Comparison of ENCODE assay signal across 12 cellular contexts in the genomic region with DNA sequence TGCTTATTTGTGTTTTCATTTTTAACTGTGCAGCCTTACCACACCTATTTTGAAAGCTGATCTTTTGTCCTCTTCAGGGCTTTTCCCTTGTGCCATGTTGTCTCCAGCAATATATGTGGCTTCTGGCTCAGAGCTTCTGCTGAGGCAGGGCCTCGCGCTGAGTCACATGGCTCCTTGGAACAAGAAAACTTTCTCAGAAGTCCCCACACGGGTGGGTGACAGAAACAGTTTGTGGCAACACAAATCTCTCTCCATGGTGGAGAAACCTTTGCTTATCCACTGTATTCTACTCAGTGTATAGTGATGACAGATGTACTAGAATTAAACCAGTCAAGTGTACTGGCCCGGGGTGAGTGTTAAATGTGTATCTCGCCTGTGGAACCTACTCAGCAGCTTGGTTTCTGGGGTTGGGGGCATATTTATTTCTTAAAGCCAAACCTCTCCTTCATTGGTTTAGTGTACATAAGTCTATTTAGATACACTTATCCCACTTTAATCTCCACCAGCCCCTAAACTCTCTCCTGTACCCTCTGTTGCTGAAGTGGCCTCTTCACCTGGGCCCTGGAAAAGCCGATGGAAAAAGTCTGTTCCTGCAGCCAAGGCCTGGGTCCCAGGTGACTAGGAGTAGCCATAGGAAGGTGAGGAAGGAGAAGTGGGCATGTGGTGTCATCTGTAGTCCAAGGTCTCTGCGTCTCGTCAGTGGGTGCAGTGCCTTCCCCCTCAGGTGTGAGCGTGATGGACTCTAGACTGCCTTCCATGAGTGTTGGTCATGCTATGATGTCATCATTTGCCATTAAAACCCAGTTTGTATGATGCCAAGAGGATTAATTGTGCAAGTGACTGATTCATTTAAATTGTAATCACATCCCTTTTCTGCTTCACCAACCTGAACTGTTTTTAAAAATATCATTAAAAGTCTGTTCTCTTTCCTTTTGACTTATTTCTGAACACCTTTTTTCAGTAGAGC. TPM values are rescaled to one million over a fixed set of nuclear protein-coding genes. Genes with fewer than 3 reads are reported as not detected.
DNase-seq lines count a peak whose midpoint lies in the region; ATAC-seq and TF ChIP-seq lines count a peak whose summit lies in the region.
"Had no signal": no experiment of that assay in that cellular context is flagged by ENCODE, and none has a peak within 500 bp of the region (broad histone marks: within the 10 kb centered on the region; RNA-seq: fewer than 3 reads in every experiment).

No MANE protein-coding gene starts in this region.

- H3K36me3 ChIP-seq in left ventricle myocardium inferior: peaks cover 41% of the 10 kb centered on the region

- intact Hi-C loops in left ventricle myocardium inferior (cut with micrococcal nuclease) (no loop called here), Right ventricle myocardium inferior (cut with DNase I) (no loop called here)

- H3K27me3 Mint-ChIP-seq in activated naive CD8-positive, alpha-beta T cell treated with anti-CD3 and anti-CD28 coated beads, Interleukin-2, amount 50 U/mL, for 24 hours: no peaks in the 10 kb centered on the region
- no peaks in the 10 kb centered on the region for H3K27me3 Mint-ChIP-seq in progenitor cell of endocrine pancreas

- H3K27me3 ChIP-seq in left ventricle myocardium inferior (ENCODE audit: low read depth): no peaks in the 10 kb centered on the region
- H3K27me3 ChIP-seq: upper lobe of left lung had no signal

- peak overlapping the region; percentile 9 for H3K4me3 Mint-ChIP-seq in activated naive CD8-positive, alpha-beta T cell treated with anti-CD3 and anti-CD28 coated beads, Interleukin-2, amount 50 U/mL, for 24 hours
- no peak overlapping the region for H3K4me3 Mint-ChIP-seq in progenitor cell of endocrine pancreas (ENCODE audit: low read depth)

- TF ChIP-seq CTCF in left ventricle myocardium inferior (IDR thresholded peaks at IDR 0.05; ENCODE audit: borderline replicate concordance) (no peak), progenitor cell of endocrine pancreas (IDR thresholded peaks at IDR 0.05; ENCODE audit: unreplicated experiment) (no peak)

- ATAC-seq in Right ventricle myocardium inferior: no peak
- ATAC-seq in activated naive CD8-positive, alpha-beta T cell treated with anti-CD3 and anti-CD28 coated beads, Interleukin-2, amount 50 U/mL, for 24 hours: peak; percentile 81
- ATAC-seq in HG02884 (IDR thresholded peaks at IDR 0.05; ENCODE audit: unreplicated experiment): no peak
- no peak for ATAC-seq in HG03095 (IDR thresholded peaks at IDR 0.05; ENCODE audit: unreplicated experiment)

- H3K27ac Mint-ChIP-seq in activated naive CD8-positive, alpha-beta T cell treated with anti-CD3 and anti-CD28 coated beads, Interleukin-2, amount 50 U/mL, for 24 hours: peak overlapping the region; percentile 82
- peak overlapping the region; percentile 39 for H3K27ac Mint-ChIP-seq in progenitor cell of endocrine pancreas

- H3K36me3 Mint-ChIP-seq in activated naive CD8-positive, alpha-beta T cell treated with anti-CD3 and anti-CD28 coated beads, Interleukin-2, amount 50 U/mL, for 24 hours (ENCODE audit: low read depth): peaks cover 42% of the 10 kb centered on the region
- peaks cover 32% of the 10 kb centered on the region for H3K36me3 Mint-ChIP-seq in progenitor cell of endocrine pancreas (ENCODE audit: insufficient read depth)

- H3K4me1 ChIP-seq in left ventricle myocardium inferior: peaks cover 53% of the 10 kb centered on the region

- DNase-seq in left ventricle myocardium inferior: no peak
- DNase-seq in Right ventricle myocardium inferior (ENCODE audit: missing footprints): no peak
- DNase-seq in activated naive CD8-positive, alpha-beta T cell treated with anti-CD3 and anti-CD28 coated beads, Interleukin-2, amount 50 U/mL, for 24 hours: peak; percentile 48
- DNase-seq in progenitor cell of endocrine pancreas (ENCODE audit: low spot score, unreplicated experiment): no peak
- DNase-seq in anterior cingulate cortex (lab: John Stamatoyannopoulos, UW): no peak
- no peak for DNase-seq in foreskin melanocyte
- DNase-seq: effector CD4-positive, alpha-beta T cell; NCI-H1105; NCI-H526; upper lobe of left lung had no signal

- H3K27ac ChIP-seq in left ventricle myocardium inferior (replicated peaks): peak overlapping the region; percentile 7
- H3K27ac ChIP-seq: upper lobe of left lung had no signal

- no peak overlapping the region for H3K4me3 ChIP-seq in left ventricle myocardium inferior
- H3K4me3 ChIP-seq: upper lobe of left lung had no signal

- H3K4me1 Mint-ChIP-seq in activated naive CD8-positive, alpha-beta T cell treated with anti-CD3 and anti-CD28 coated beads, Interleukin-2, amount 50 U/mL, for 24 hours: peaks cover 67% of the 10 kb centered on the region
- H3K4me1 Mint-ChIP-seq in progenitor cell of endocrine pancreas (ENCODE audit: low read depth): peaks cover 25% of the 10 kb centered on the region

- no peaks in the 10 kb centered on the region for H3K9me3 Mint-ChIP-seq in activated naive CD8-positive, alpha-beta T cell treated with anti-CD3 and anti-CD28 coated beads, Interleukin-2, amount 50 U/mL, for 24 hours
- H3K9me3 Mint-ChIP-seq in progenitor cell of endocrine pancreas (ENCODE audit: low read depth): no peaks in the 10 kb centered on the region

- no peaks in the 10 kb centered on the region for H3K9me3 ChIP-seq in left ventricle myocardium inferior (replicated peaks)
- H3K9me3 ChIP-seq: upper lobe of left lung had no signal

RNA-seq across cellular contexts. Expression of a gene that starts 3.2 kb away (rescaled TPM):
- total RNA-seq in left ventricle myocardium inferior: 29.5 TPM
- total RNA-seq in Right ventricle myocardium inferior: 33.2 TPM
- total RNA-seq in progenitor cell of endocrine pancreas: 0.29 and 0.31 TPM in 2 replicates

Comparison
In these comparisons a context has a peak if more than half of its experiments do, and no peak if none do; other contexts are left out.
1. RNA of a gene that starts 3.2 kb away (total RNA-seq): 33.2 TPM in Right ventricle myocardium inferior (single experiment) and 29.5 TPM in left ventricle myocardium inferior (single experiment); 0.29 to 0.31 TPM in progenitor cell of endocrine pancreas; every median in the first group is over 10 times any median in the second.